ENCODE assay signal across 9 cellular contexts in the genomic region with DNA sequence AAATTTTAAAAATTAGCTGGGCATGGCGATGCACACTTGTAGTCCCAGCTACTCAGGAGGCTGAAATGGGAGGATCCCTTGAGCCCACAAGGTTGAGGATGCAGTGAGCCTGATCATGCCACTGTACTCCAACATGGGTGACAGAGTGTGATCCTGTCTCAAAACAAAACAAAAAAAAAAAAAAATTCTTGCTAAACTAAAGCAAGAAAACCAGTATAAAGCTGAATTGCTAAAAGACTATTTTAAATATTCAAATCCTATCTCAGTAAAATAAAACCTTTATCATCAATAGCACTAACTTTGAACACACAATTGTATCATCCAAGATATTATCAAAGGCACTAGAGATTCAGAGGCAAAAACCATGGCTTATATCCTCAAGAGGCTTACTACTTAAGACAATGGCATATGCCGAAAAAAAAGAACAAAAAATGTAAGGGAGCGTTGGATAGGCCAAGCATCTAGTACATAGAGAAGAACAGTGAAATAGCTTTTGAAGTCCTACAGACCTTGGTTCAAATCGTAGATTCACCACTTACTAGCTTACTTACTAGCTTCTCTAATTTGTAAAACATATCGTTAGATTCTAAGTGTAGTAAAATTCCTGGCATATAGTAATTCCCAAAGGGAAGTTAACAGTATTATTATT. TPM values are rescaled to one million over a fixed set of nuclear protein-coding genes. Genes with fewer than 3 reads are reported as not detected.
DNase-seq lines count a peak whose midpoint lies in the region; ATAC-seq and TF ChIP-seq lines count a peak whose summit lies in the region.
"Had no signal": no experiment of that assay in that cellular context is flagged by ENCODE, and none has a peak within 500 bp of the region (broad histone marks: within the 10 kb centered on the region; RNA-seq: fewer than 3 reads in every experiment).

No MANE protein-coding gene starts in this region.

- no peaks in the 10 kb centered on the region for H3K27me3 ChIP-seq in CD8-positive, alpha-beta memory T cell (ENCODE audit: insufficient read depth, low read length, poor library complexity, severe bottlenecking)
- no peaks in the 10 kb centered on the region for H3K27me3 ChIP-seq in MM.1S (replicated peaks; ENCODE audit: insufficient read depth, low read length)
- no peaks in the 10 kb centered on the region for H3K27me3 ChIP-seq in colonic mucosa
- no peaks in the 10 kb centered on the region for H3K27me3 ChIP-seq in prostate gland (replicated peaks; ENCODE audit: insufficient read depth)
- H3K27me3 ChIP-seq: upper lobe of left lung had no signal

- H3K4me3 ChIP-seq in CD8-positive, alpha-beta memory T cell (ENCODE audit: low read length), result no peak overlapping the region
- H3K4me3 ChIP-seq in MM.1S (ENCODE audit: low read length) (peak overlapping the region; percentile 100), colonic mucosa (no peak overlapping the region), prostate gland (peak overlapping the region in 1 of 2 donors; percentile 3)

- peaks cover 54% of the 10 kb centered on the region for H3K4me1 ChIP-seq in CD8-positive, alpha-beta memory T cell (ENCODE audit: insufficient read depth, low read length)
- H3K4me1 ChIP-seq in MM.1S (ENCODE audit: low read length) (peaks cover 29% of the 10 kb centered on the region), colonic mucosa (peaks cover 11% of the 10 kb centered on the region), prostate gland (replicated peaks) (peaks cover 2% of the 10 kb centered on the region)

- CTCF ChIA-PET in CD8-positive, alpha-beta memory T cell (lab: Charles Lee), result interaction anchor here (1.3 to 1.5 kb wide), 2 partner anchors 9 to 219 kb away, joined by 3 to 6 read pairs; no protein-coding TSS in a partner anchor

- peak overlapping the region; percentile 78 for H3K4me2 ChIP-seq in MM.1S (ENCODE audit: low read depth, low read length)

- TF ChIP-seq POLR2A in prostate gland (IDR thresholded peaks at IDR 0.05), result no peak

- WGBS in prostate gland, result 73% methylated on average over 5 of the region's 5 CpGs

- peak overlapping the region; percentile 29 for H3K27ac ChIP-seq in CD8-positive, alpha-beta memory T cell (ENCODE audit: low read depth, low read length)
- H3K27ac ChIP-seq in MM.1S (ENCODE audit: low read length) (peak overlapping the region; percentile 42; the same call in 1 of the 2 replicates), colonic mucosa (peak overlapping the region; percentile 2), prostate gland (peak overlapping the region; percentile 81 to 94)

- no peak overlapping the region for H2AFZ ChIP-seq in MM.1S (ENCODE audit: low read length)

- POLR2A ChIA-PET in CD8-positive, alpha-beta memory T cell (lab: Charles Lee), result no interaction called here

- peaks cover 81% of the 10 kb centered on the region for H3K79me2 ChIP-seq in MM.1S (ENCODE audit: low read length)

- no peaks in the 10 kb centered on the region for H3K9me2 ChIP-seq in MM.1S (replicated peaks; ENCODE audit: insufficient read depth, low read length)

- no peaks in the 10 kb centered on the region for H3K27me3 Mint-ChIP-seq in CD8-positive, alpha-beta memory T cell

- H3K36me3 ChIP-seq in CD8-positive, alpha-beta memory T cell (ENCODE audit: insufficient read depth, low read length), result no peaks in the 10 kb centered on the region
- no peaks in the 10 kb centered on the region for H3K36me3 ChIP-seq in MM.1S (replicated peaks; ENCODE audit: insufficient read depth, low read length)
- no peaks in the 10 kb centered on the region for H3K36me3 ChIP-seq in colonic mucosa
- no peaks in the 10 kb centered on the region for H3K36me3 ChIP-seq in prostate gland
- H3K36me3 ChIP-seq: upper lobe of left lung had no signal

- no peaks in the 10 kb centered on the region for H3K9me3 Mint-ChIP-seq in CD8-positive, alpha-beta memory T cell

- H4K20me1 ChIP-seq in MM.1S (ENCODE audit: insufficient read depth, low read length), result no peaks in the 10 kb centered on the region

- DNase-seq in CD8-positive, alpha-beta memory T cell, result no peak
- DNase-seq in MM.1S (no peak), colonic mucosa (no peak), prostate gland (ENCODE audit: low spot score) (no peak), superior temporal gyrus (ENCODE audit: extremely low spot score) (no peak), cerebellar nuclear complex (lab: John Stamatoyannopoulos, UW) (no peak), CD1c-positive myeloid dendritic cell (ENCODE audit: extremely low spot score) (no peak)
- DNase-seq: upper lobe of left lung had no signal

- peak overlapping the region; percentile 90 to 98 (median 94) for H3K27ac Mint-ChIP-seq in CD8-positive, alpha-beta memory T cell

- no peaks in the 10 kb centered on the region for H3K9me3 ChIP-seq in CD8-positive, alpha-beta memory T cell (ENCODE audit: low read length)
- no peaks in the 10 kb centered on the region for H3K9me3 ChIP-seq in MM.1S (replicated peaks; ENCODE audit: insufficient read depth, low read length)
- no peaks in the 10 kb centered on the region for H3K9me3 ChIP-seq in colonic mucosa
- H3K9me3 ChIP-seq in prostate gland, result no peaks in the 10 kb centered on the region
- H3K9me3 ChIP-seq: upper lobe of left lung had no signal

- intact Hi-C loops in colonic mucosa (cut with DNase I) (no loop called here), prostate gland (cut with DNase I) (no loop called here)

- peaks cover 34% of the 10 kb centered on the region for H3F3A ChIP-seq in MM.1S (ENCODE audit: insufficient read depth, low read length)

- peak overlapping the region; percentile 85 to 98 (median 92) for H3K4me3 Mint-ChIP-seq in CD8-positive, alpha-beta memory T cell

- TF ChIP-seq CTCF in MM.1S (IDR thresholded peaks at IDR 0.05; ENCODE audit: low read length), result no peak
- no peak for TF ChIP-seq CTCF in colonic mucosa (IDR thresholded peaks at IDR 0.05)
- TF ChIP-seq CTCF in prostate gland (IDR thresholded peaks at IDR 0.05), result no peak

- peaks cover 0 to 11% (median 0%) of the 10 kb centered on the region in 3 donors for H3K36me3 Mint-ChIP-seq in CD8-positive, alpha-beta memory T cell

- ATAC-seq in HG03460 (IDR thresholded peaks at IDR 0.05; ENCODE audit: unreplicated experiment), result no peak

- peak overlapping the region; percentile 2; the same call in 1 of the 2 replicates for H3K9ac ChIP-seq in MM.1S (ENCODE audit: low read length)
- peak overlapping the region in 1 of 2 donors; percentile 61 for H3K9ac ChIP-seq in colonic mucosa (ENCODE audit: low read depth in 2 of 2, low read length in 2 of 2)

- peaks cover 73 to 84% (median 84%) of the 10 kb centered on the region in 3 donors for H3K4me1 Mint-ChIP-seq in CD8-positive, alpha-beta memory T cell

RNA-seq across cellular contexts. Expression of a gene that starts 3.6 kb away (rescaled TPM):
- total RNA-seq in CD8-positive, alpha-beta memory T cell, result 100 to 1,000 TPM; 108 to 112 TPM
- polyA plus RNA-seq in CD8-positive, alpha-beta memory T cell, result 59.6 TPM
- 10 to 100 TPM; 40.3 to 55.8 TPM for total RNA-seq in colonic mucosa
- 10 to 100 TPM; 62.4 to 70.4 TPM for total RNA-seq in prostate gland

Comparison
In these comparisons a context has a peak if more than half of its experiments do, and no peak if none do; other contexts are left out.
1. H3K27ac ChIP-seq: peak in every context shown above with its lines; median percentile 88 in prostate gland; 42 in MM.1S; 29 in CD8-positive, alpha-beta memory T cell; 2 in colonic mucosa.